In genomic region chr12:58458093-58458492, GRCh38 we compare ENCODE assay signal across 23 cellular contexts.
DNase-seq lines count a peak whose midpoint lies in the region; ATAC-seq and TF ChIP-seq lines count a peak whose summit lies in the region.
"Had no signal": no experiment of that assay in that cellular context is flagged by ENCODE, and none has a peak within 500 bp of the region (broad histone marks: within the 10 kb centered on the region; RNA-seq: fewer than 3 reads in every experiment).

No MANE protein-coding gene starts in this region.

- no TSS peak for BruUV-seq in IMR-90 (replicated peaks; lab: Mats Ljungman, UMichigan)

- ATAC-seq in IMR-90 (ENCODE audit: low read depth) (no peak), GM21515 (IDR thresholded peaks at IDR 0.05; ENCODE audit: unreplicated experiment) (no peak)
- ATAC-seq: A549, Panc1, T-cell had no signal

- no peak overlapping the region for H3K14ac ChIP-seq in IMR-90 (replicated peaks; ENCODE audit: low read depth, low read length)

- DNase-seq in EL, result peak; percentile 35
- peak; percentile 39 for DNase-seq in IMR-90
- peak; percentile 24 for DNase-seq in choroid plexus epithelial cell (ENCODE audit: low read depth)
- DNase-seq in renal cortical epithelial cell (ENCODE audit: low read depth), result peak; percentile 45
- no peak for DNase-seq in NOMO-1 (lab: John Stamatoyannopoulos, UW; ENCODE audit: unreplicated experiment in 2 of 2)
- DNase-seq in activated CD4-positive, alpha-beta T cell treated with anti-CD3 and anti-CD28 coated beads for 1 hour, result no peak
- DNase-seq in NCI-H2196 (lab: John Stamatoyannopoulos, UW; ENCODE audit: unreplicated experiment), result no peak
- DNase-seq: BE2C; Caco-2; CD4-positive, CD25-positive, alpha-beta regulatory T cell; DMS 273 treated with DMSO at 0.1 percent for 48 hours; Kasumi-1; MG63; NCI-H1048; NCI-H1436; NCI-H187 treated with DMSO at 0.1 percent for 48 hours; NCI-H2107; NCI-H510A; NCI-H748 treated with DMSO at 0.1 percent for 48 hours; T-cell had no signal

- peaks cover 4% of the 10 kb centered on the region for H3K4me1 ChIP-seq in IMR-90 (ENCODE audit: control insufficient read depth, insufficient read depth, low read length)
- H3K4me1 ChIP-seq: BE2C had no signal

- H4K8ac ChIP-seq in IMR-90 (ENCODE audit: low read depth in 2 of 2, low read length in 2 of 2), result no peak overlapping the region

- TF ChIP-seq POLR2A in IMR-90 (IDR thresholded peaks at IDR 0.05; ENCODE audit: low read depth, low read length), result no peak

- H2BK120ac ChIP-seq in IMR-90 (ENCODE audit: low read depth, low read length), result no peak overlapping the region

- no peaks in the 10 kb centered on the region for H3K79me1 ChIP-seq in IMR-90 (ENCODE audit: low read depth in 1 of 2, low read length in 2 of 2)

- no peak overlapping the region for H2AFZ ChIP-seq in IMR-90 (replicated peaks; ENCODE audit: low read length, poor library complexity)

- in situ Hi-C loops in IMR-90 (cut with MboI; ENCODE audit: low sequenced_read_pairs), result no loop called here

- POLR2A ChIA-PET in IMR-90 (lab: Charles Lee; ENCODE audit: unreplicated experiment), result no interaction called here

- no peak overlapping the region for H2BK5ac ChIP-seq in IMR-90 (ENCODE audit: low read depth, low read length, poor library complexity, severe bottlenecking)

- intact Hi-C loops in IMR-90 (cut with micrococcal nuclease), result no loop called here

- H2BK15ac ChIP-seq in IMR-90 (ENCODE audit: low read depth, low read length), result no peak overlapping the region

- H4K5ac ChIP-seq in IMR-90 (ENCODE audit: low read depth, low read length), result no peak overlapping the region

- no peak overlapping the region for H4K91ac ChIP-seq in IMR-90 (ENCODE audit: insufficient read depth, low read depth, low read length)

- WGBS in IMR-90 (ENCODE audit: extremely low coverage in 2 of 2, insufficient read length in 1 of 2), 2 experiments, result no CpG with 5 or more reads among the region's 1 CpG

- H3K27ac ChIP-seq in IMR-90 (ENCODE audit: insufficient read depth, low read length), result no peak overlapping the region
- H3K27ac ChIP-seq: A549 had no signal

- H3K23ac ChIP-seq in IMR-90 (ENCODE audit: low read depth, low read length), result no peak overlapping the region

- H4K20me1 ChIP-seq in IMR-90 (ENCODE audit: insufficient read depth, low read length), result no peaks in the 10 kb centered on the region

- H2BK20ac ChIP-seq in IMR-90 (ENCODE audit: low read depth, low read length), result no peak overlapping the region

- CTCF ChIA-PET in IMR-90 (lab: Yijun Ruan, JAX), result interaction anchor here (0.8 kb wide), 1 partner anchor 11 kb away, joined by 3 read pairs; no protein-coding TSS in a partner anchor

- H2AK9ac ChIP-seq in IMR-90 (replicated peaks; ENCODE audit: low read depth, low read length, poor library complexity), result no peak overlapping the region

- H3K56ac ChIP-seq in IMR-90 (ENCODE audit: extremely low read depth, insufficient read depth, low read length), result no peak overlapping the region

- TF ChIP-seq CTCF in IMR-90 (conservative IDR thresholded peaks at IDR 0.05; ENCODE audit: low read depth, low read length), result no peak
- TF ChIP-seq CTCF in choroid plexus epithelial cell (conservative IDR thresholded peaks at IDR 0.05; ENCODE audit: low read depth, low read length), result no peak

- no peak overlapping the region for H3K18ac ChIP-seq in IMR-90 (ENCODE audit: low read depth, low read length)

- TF ChIP-seq RAD21 in IMR-90 (IDR thresholded peaks at IDR 0.05; ENCODE audit: low read length), result no peak

- no peaks in the 10 kb centered on the region for H3K9me3 ChIP-seq in IMR-90 (ENCODE audit: control insufficient read depth, insufficient read depth, low read length)
- H3K9me3 ChIP-seq: A549, BE2C, Caco-2, MG63 had no signal

- no peak overlapping the region for H2AK5ac ChIP-seq in IMR-90 (ENCODE audit: low read depth, low read length)

- dilution Hi-C loops in IMR-90 (cut with HindIII; ENCODE audit: low sequenced_read_pairs, unreplicated experiment), result no loop called here

- no peak overlapping the region for H3K4ac ChIP-seq in IMR-90 (ENCODE audit: low read depth, low read length)

- no peaks in the 10 kb centered on the region for H3K36me3 ChIP-seq in IMR-90 (ENCODE audit: control insufficient read depth, insufficient read depth, low read length)
- H3K36me3 ChIP-seq: BE2C, MG63 had no signal

- peaks cover 4% of the 10 kb centered on the region; the same call in 1 of the 2 replicates for H3K9me1 ChIP-seq in IMR-90 (ENCODE audit: insufficient read depth, low read length)

- H3K4me2 ChIP-seq in IMR-90 (ENCODE audit: low read depth, low read length), result no peak overlapping the region
- H3K4me2 ChIP-seq: A549 had no signal

- no peak overlapping the region for H3K9ac ChIP-seq in IMR-90 (ENCODE audit: low read depth, low read length)

- H3K4me3 ChIP-seq in IMR-90 (ENCODE audit: insufficient read depth, low read depth, low read length) (no peak overlapping the region), choroid plexus epithelial cell (ENCODE audit: low read depth, low read length) (no peak overlapping the region)
- H3K4me3 ChIP-seq: A549, MG63 had no signal

- H3K27me3 ChIP-seq in IMR-90 (ENCODE audit: control insufficient read depth, insufficient read depth, low read length), result no peaks in the 10 kb centered on the region
- H3K27me3 ChIP-seq: BE2C, MG63 had no signal

TF ChIP-seq in IMR-90, 13 proteins besides CTCF, POLR2A, EP300 and RAD21:
- TF ChIP-seq RCOR1 (IDR thresholded peaks at IDR 0.05; ENCODE audit: insufficient replicate concordance, low read length) (no peak), ELK1 (IDR thresholded peaks at IDR 0.05; ENCODE audit: borderline replicate concordance, low read depth, low read length) (no peak), NFE2L2 (IDR thresholded peaks at IDR 0.05; ENCODE audit: low read depth, low read length) (no peak), RFX5 (IDR thresholded peaks at IDR 0.05; ENCODE audit: low read depth, low read length) (no peak), SMC3 (IDR thresholded peaks at IDR 0.05; ENCODE audit: low read depth, low read length) (no peak), MXI1 (IDR thresholded peaks at IDR 0.05; ENCODE audit: borderline replicate concordance, low read depth, low read length) (no peak), FOS (IDR thresholded peaks at IDR 0.05; ENCODE audit: low read depth, low read length) (no peak), CEBPB (IDR thresholded peaks at IDR 0.05; ENCODE audit: low read depth, low read length) (no peak), MAZ (IDR thresholded peaks at IDR 0.05; ENCODE audit: borderline replicate concordance, low read depth, low read length) (no peak), MAFK (IDR thresholded peaks at IDR 0.05; ENCODE audit: low read depth, low read length) (no peak), CHD1 (IDR thresholded peaks at IDR 0.05; ENCODE audit: low read depth, low read length) (no peak), BHLHE40 (IDR thresholded peaks at IDR 0.05; ENCODE audit: low read depth, low read length) (no peak)
- TF ChIP-seq, protein P1, sequence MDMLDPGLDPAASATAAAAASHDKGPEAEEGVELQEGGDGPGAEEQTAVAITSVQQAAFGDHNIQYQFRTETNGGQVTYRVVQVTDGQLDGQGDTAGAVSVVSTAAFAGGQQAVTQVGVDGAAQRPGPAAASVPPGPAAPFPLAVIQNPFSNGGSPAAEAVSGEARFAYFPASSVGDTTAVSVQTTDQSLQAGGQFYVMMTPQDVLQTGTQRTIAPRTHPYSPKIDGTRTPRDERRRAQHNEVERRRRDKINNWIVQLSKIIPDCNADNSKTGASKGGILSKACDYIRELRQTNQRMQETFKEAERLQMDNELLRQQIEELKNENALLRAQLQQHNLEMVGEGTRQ (IDR thresholded peaks at IDR 0.05; ENCODE audit: low read depth, low read length), result no peak

Comparison
In these comparisons a context has a peak if more than half of its experiments do, and no peak if none do; other contexts are left out.
1. DNase-seq: peak in EL (single experiment), IMR-90 (single experiment), choroid plexus epithelial cell (single experiment) and renal cortical epithelial cell (single experiment); none in NOMO-1 (0 of 2), activated CD4-positive, alpha-beta T cell treated with anti-CD3 and anti-CD28 coated beads for 1 hour (single experiment) and NCI-H2196 (single experiment).